8 cellular contexts compared by ENCODE assay signal in genomic region chr17:31842416-31843381, GRCh38. TPM values are rescaled to one million over a fixed set of nuclear protein-coding genes. Genes with fewer than 3 reads are reported as not detected.
DNase-seq lines count a peak whose midpoint lies in the region; ATAC-seq and TF ChIP-seq lines count a peak whose summit lies in the region.

No MANE protein-coding gene starts in this region.

- H2AFZ ChIP-seq in hepatocyte: peak overlapping the region; percentile 57

- H3K4me2 ChIP-seq in hepatocyte: peak overlapping the region; percentile 76

- H3K36me3 ChIP-seq in hepatocyte (replicated peaks; ENCODE audit: insufficient read depth, low read depth): no peaks in the 10 kb centered on the region

- H3K27me3 ChIP-seq in hepatocyte: no peaks in the 10 kb centered on the region

- 33% methylated on average over 23 of the region's 23 CpGs for WGBS in hepatocyte (ENCODE audit: low lambda C conversion rate, missing lambda C conversion rate)

- H3K4me3 ChIP-seq in astrocyte of the cerebellum (ENCODE audit: low read depth, low read length): no peak overlapping the region
- H3K4me3 ChIP-seq in hepatocyte: no peak overlapping the region

- peak overlapping the region; percentile 41 for H3K27ac ChIP-seq in hepatocyte

- H3K9me3 Mint-ChIP-seq in T-helper 2 cell treated with Interferon-gamma antibody and Interleukin-4, amounts not matched to agents 5 μg/mL and 100 μg/mL, for 36 hours: no peaks in the 10 kb centered on the region

- peak; percentile 75 for DNase-seq in GM10266 (ENCODE audit: extremely low spot score)
- DNase-seq in NCI-H146 treated with DMSO at 0.1 percent for 48 hours (lab: John Stamatoyannopoulos, UW; ENCODE audit: unreplicated experiment): peak; percentile 80
- DNase-seq in T-helper 2 cell treated with Interferon-gamma antibody and Interleukin-4, amounts not matched to agents 5 μg/mL and 100 μg/mL, for 36 hours (ENCODE audit: low spot score): peak; percentile 44
- DNase-seq in astrocyte of the cerebellum (ENCODE audit: low read depth): peak; percentile 68
- peak; percentile 89 for DNase-seq in hepatocyte (ENCODE audit: low spot score)
- DNase-seq in renal cortical epithelial cell (ENCODE audit: low read depth): peak; percentile 43

- ATAC-seq in GM19455 (IDR thresholded peaks at IDR 0.05; ENCODE audit: unreplicated experiment) (no peak), HG03469 (IDR thresholded peaks at IDR 0.05; ENCODE audit: unreplicated experiment) (no peak)

- no peaks in the 10 kb centered on the region for H4K20me1 ChIP-seq in hepatocyte (ENCODE audit: insufficient read depth, poor library complexity, severe bottlenecking)

- no peaks in the 10 kb centered on the region for H3K4me1 Mint-ChIP-seq in T-helper 2 cell treated with Interferon-gamma antibody and Interleukin-4, amounts not matched to agents 5 μg/mL and 100 μg/mL, for 36 hours (ENCODE audit: low read depth)

- H3K27ac Mint-ChIP-seq in T-helper 2 cell treated with Interferon-gamma antibody and Interleukin-4, amounts not matched to agents 5 μg/mL and 100 μg/mL, for 36 hours: no peak overlapping the region

- H3K9me3 ChIP-seq in hepatocyte (ENCODE audit: low read depth): no peaks in the 10 kb centered on the region

- H3K79me2 ChIP-seq in hepatocyte: no peaks in the 10 kb centered on the region

- TF ChIP-seq CTCF in GM10266 (IDR thresholded peaks at IDR 0.05; ENCODE audit: control insufficient read depth, insufficient read depth, low read depth, missing control alignments) (peak; percentile 90), astrocyte of the cerebellum (IDR thresholded peaks at IDR 0.05; ENCODE audit: low read depth, low read length, missing control alignments) (peak; percentile 95), hepatocyte (IDR thresholded peaks at IDR 0.05; ENCODE audit: poor library complexity) (peak; percentile 94)

- H3K27me3 Mint-ChIP-seq in T-helper 2 cell treated with Interferon-gamma antibody and Interleukin-4, amounts not matched to agents 5 μg/mL and 100 μg/mL, for 36 hours (ENCODE audit: low read depth): peaks cover 12% of the 10 kb centered on the region

- no peak overlapping the region for H3K4me3 Mint-ChIP-seq in T-helper 2 cell treated with Interferon-gamma antibody and Interleukin-4, amounts not matched to agents 5 μg/mL and 100 μg/mL, for 36 hours

- H3K9me2 ChIP-seq in hepatocyte (replicated peaks; ENCODE audit: insufficient read depth): no peaks in the 10 kb centered on the region

- H3K36me3 Mint-ChIP-seq in T-helper 2 cell treated with Interferon-gamma antibody and Interleukin-4, amounts not matched to agents 5 μg/mL and 100 μg/mL, for 36 hours (ENCODE audit: low read depth): no peaks in the 10 kb centered on the region

- H3K4me1 ChIP-seq in hepatocyte (ENCODE audit: insufficient read depth): peaks cover 15% of the 10 kb centered on the region

- in situ Hi-C loops in astrocyte of the cerebellum (cut with HindIII; ENCODE audit: low sequenced_read_pairs): no loop called here

RNA-seq across cellular contexts. Expression of gene COPRS, which starts 16.3 kb away (rescaled TPM):
- total RNA-seq in hepatocyte: 52.0 and 54.3 TPM in 2 replicates
- polyA plus RNA-seq in hepatocyte: 68.2 and 74.7 TPM in 2 replicates
- total RNA-seq in renal cortical epithelial cell: 40.0 and 76.1 TPM in 2 replicates

RNA-seq across cellular contexts. Expression of gene UTP6, which starts 58.8 kb away (rescaled TPM):
- total RNA-seq in hepatocyte (33.4 and 51.5 TPM in 2 replicates), renal cortical epithelial cell (42.0 and 57.1 TPM in 2 replicates)
- 56.2 and 56.8 TPM in 2 replicates for polyA plus RNA-seq in hepatocyte
